In genomic region chr17:63477471-63478440, GRCh38 we compare ENCODE assay signal across 9 cellular contexts. TPM values are rescaled to one million over a fixed set of nuclear protein-coding genes. Genes with fewer than 3 reads are reported as not detected.
DNase-seq lines count a peak whose midpoint lies in the region; ATAC-seq lines count a peak whose summit lies in the region.
"Had no signal": no experiment of that assay in that cellular context is flagged by ENCODE, and none has a peak within 500 bp of the region (broad histone marks: within the 10 kb centered on the region; RNA-seq: fewer than 3 reads in every experiment).

No MANE protein-coding gene starts in this region.

- H4K12ac ChIP-seq in trophoblast cell (ENCODE audit: low read depth, low read length) = no peak overlapping the region

- H2AK5ac ChIP-seq in trophoblast cell (ENCODE audit: low read length) = no peak overlapping the region

- H2AFZ ChIP-seq in trophoblast cell (ENCODE audit: insufficient read depth, low read length, poor library complexity) = peak overlapping the region; percentile 17

- 11 to 17% methylated on average over 35 to 45 of the region's 45 CpGs for WGBS in esophagus, 2 donors
- no CpG with 5 or more reads among the region's 45 CpGs for WGBS in trophoblast cell (ENCODE audit: extremely low coverage, insufficient coverage, insufficient read length)

- no peak overlapping the region for H4K8ac ChIP-seq in trophoblast cell (ENCODE audit: low read depth, low read length)

- no peak overlapping the region for H3K9ac ChIP-seq in trophoblast cell (ENCODE audit: low read length)

- H3K18ac ChIP-seq in trophoblast cell (ENCODE audit: low read length) = no peak overlapping the region

- ATAC-seq in HG03196 (IDR thresholded peaks at IDR 0.05; ENCODE audit: unreplicated experiment) = no peak
- ATAC-seq in GM21526 (IDR thresholded peaks at IDR 0.05; ENCODE audit: low FRiP score, unreplicated experiment) = no peak

- peaks cover 18% of the 10 kb centered on the region for H3K4me1 Mint-ChIP-seq in activated naive CD4-positive, alpha-beta T cell treated with anti-CD3 and anti-CD28 coated beads, Interleukin-2, amount 10 ng/mL, durations not matched to agents 7 days and 5 days

- H2BK12ac ChIP-seq in trophoblast cell (ENCODE audit: low read length) = no peak overlapping the region

- H3K9me3 Mint-ChIP-seq in activated naive CD4-positive, alpha-beta T cell treated with anti-CD3 and anti-CD28 coated beads, Interleukin-2, amount 10 ng/mL, durations not matched to agents 7 days and 5 days = no peaks in the 10 kb centered on the region

- H3K4me2 ChIP-seq in trophoblast cell (ENCODE audit: low read length) = peak overlapping the region; percentile 93

- no peak overlapping the region for H3K4ac ChIP-seq in trophoblast cell (ENCODE audit: low read depth, low read length)

- CTCF ChIA-PET in activated naive CD4-positive, alpha-beta T cell treated with anti-CD3 and anti-CD28 coated beads, Interleukin-2, amount 10 ng/mL, durations not matched to agents 7 days and 5 days (lab: Charles Lee) = interaction anchor here (0.8 to 8.7 kb wide), 12 partner anchors 9 to 148 kb away, joined by 3 to 235 read pairs (median 7); no protein-coding TSS in a partner anchor

- H3K36me3 ChIP-seq in esophagus (ENCODE audit: control insufficient read depth in 2 of 2, insufficient read depth in 2 of 2, low read length in 1 of 2) (no peaks in the 10 kb centered on the region), trophoblast cell (ENCODE audit: control insufficient read depth in 1 of 2, insufficient read depth in 2 of 2, low read length in 2 of 2) (no peaks in the 10 kb centered on the region)
- H3K36me3 ChIP-seq: adrenal gland had no signal

- H3K79me2 ChIP-seq in trophoblast cell (ENCODE audit: control insufficient read depth, insufficient read depth, low read length, poor library complexity) = no peaks in the 10 kb centered on the region

- H3K4me3 Mint-ChIP-seq in activated naive CD4-positive, alpha-beta T cell treated with anti-CD3 and anti-CD28 coated beads, Interleukin-2, amount 10 ng/mL, durations not matched to agents 7 days and 5 days = peak overlapping the region; percentile 70

- H3K79me1 ChIP-seq in trophoblast cell (ENCODE audit: low read length) = no peaks in the 10 kb centered on the region

- no peaks in the 10 kb centered on the region for H3K36me3 Mint-ChIP-seq in activated naive CD4-positive, alpha-beta T cell treated with anti-CD3 and anti-CD28 coated beads, Interleukin-2, amount 10 ng/mL, durations not matched to agents 7 days and 5 days

- peak overlapping the region; percentile 37 for H3K27ac Mint-ChIP-seq in activated naive CD4-positive, alpha-beta T cell treated with anti-CD3 and anti-CD28 coated beads, Interleukin-2, amount 10 ng/mL, durations not matched to agents 7 days and 5 days

- peaks cover 7 to 15% of the 10 kb centered on the region in 2 donors for H3K4me1 ChIP-seq in esophagus (ENCODE audit: control insufficient read depth in 2 of 2, insufficient read depth in 2 of 2, low read length in 1 of 2)
- H3K4me1 ChIP-seq in trophoblast cell (ENCODE audit: control insufficient read depth in 1 of 2, insufficient read depth in 2 of 2, low read length in 2 of 2) = peaks cover 6 to 8% of the 10 kb centered on the region in 2 experiments

- no peak for DNase-seq in activated naive CD4-positive, alpha-beta T cell treated with anti-CD3 and anti-CD28 coated beads, Interleukin-2, amount 10 ng/mL, durations not matched to agents 7 days and 5 days
- DNase-seq in activated naive CD4-positive, alpha-beta T cell treated with anti-CD3 and anti-CD28 coated beads, Interleukin-2, amount 50 U/mL, for 16 hours = no peak
- DNase-seq in RPMI8226 = peak; percentile 23
- peak in 1 of 2 donors; percentile 7 for DNase-seq in trophoblast cell
- DNase-seq in DMS114 treated with DMSO at 0.1 percent for 48 hours (lab: John Stamatoyannopoulos, UW; ENCODE audit: unreplicated experiment) = no peak

- H3K4me3 ChIP-seq in esophagus (ENCODE audit: low read depth in 1 of 2, low read length in 2 of 2) (peak overlapping the region; percentile 7 to 44), trophoblast cell (ENCODE audit: low read depth, low read length) (peak overlapping the region; percentile 14)

- peaks cover 88% of the 10 kb centered on the region for H3K27me3 Mint-ChIP-seq in activated naive CD4-positive, alpha-beta T cell treated with anti-CD3 and anti-CD28 coated beads, Interleukin-2, amount 10 ng/mL, durations not matched to agents 7 days and 5 days

- H3K27ac ChIP-seq in esophagus (ENCODE audit: low read depth in 2 of 2, low read length in 1 of 2) = no peak overlapping the region
- no peak overlapping the region for H3K27ac ChIP-seq in trophoblast cell (ENCODE audit: low read depth, low read length)

- no peak overlapping the region for H4K91ac ChIP-seq in trophoblast cell (ENCODE audit: low read depth, low read length)

- H3K27me3 ChIP-seq in esophagus (ENCODE audit: control insufficient read depth in 1 of 2, insufficient read depth in 2 of 2, low read length in 2 of 2) = no peaks in the 10 kb centered on the region
- H3K27me3 ChIP-seq in trophoblast cell (ENCODE audit: insufficient read depth, low read length) = peaks cover 4% of the 10 kb centered on the region
- H3K27me3 ChIP-seq: adrenal gland had no signal

- H3K9me3 ChIP-seq in esophagus (ENCODE audit: control insufficient read depth in 2 of 2, insufficient read depth in 1 of 2, low read depth in 1 of 2, low read length in 1 of 2) (no peaks in the 10 kb centered on the region), trophoblast cell (ENCODE audit: insufficient read depth, low read depth, low read length) (peaks cover 4% of the 10 kb centered on the region)
- H3K9me3 ChIP-seq: adrenal gland had no signal

- no peak overlapping the region for H2BK5ac ChIP-seq in trophoblast cell (ENCODE audit: low read depth, low read length, poor library complexity)

- H2BK120ac ChIP-seq in trophoblast cell (ENCODE audit: insufficient read depth, low read length, poor library complexity) = no peak overlapping the region

- H3K14ac ChIP-seq in trophoblast cell (ENCODE audit: low read length) = no peak overlapping the region

- no peak overlapping the region for H3K23ac ChIP-seq in trophoblast cell (ENCODE audit: low read length)

RNA-seq across cellular contexts. Expression of gene ACE, which starts 0.9 kb away (rescaled TPM):
- polyA plus RNA-seq in esophagus = 1 to 10 TPM; 1.2 to 1.9 TPM
- polyA plus RNA-seq in trophoblast cell (2013) = 0.25 and 0.39 TPM in 2 replicates

RNA-seq across cellular contexts. Expression of gene CYB561, which starts 31.6 kb away (rescaled TPM):
- 10 to 100 TPM; 35.0 to 45.6 TPM for polyA plus RNA-seq in esophagus
- 15.7 and 18.0 TPM in 2 replicates for polyA plus RNA-seq in trophoblast cell (2013)

RNA-seq across cellular contexts. Expression of gene KCNH6, which starts 45.4 kb away (rescaled TPM):
- polyA plus RNA-seq in esophagus = under 1 TPM in 1 of 2 donors, not detected in 1; 0.04 TPM
- not detected in 2 replicates for polyA plus RNA-seq in trophoblast cell (2013)
